In genomic region chrX:22090181-22090580, GRCh38 we compare ENCODE assay signal across 22 cellular contexts. TPM values are rescaled to one million over a fixed set of nuclear protein-coding genes. Genes with fewer than 3 reads are reported as not detected.
DNase-seq lines count a peak whose midpoint lies in the region; ATAC-seq and TF ChIP-seq lines count a peak whose summit lies in the region.
"Had no signal": no experiment of that assay in that cellular context is flagged by ENCODE, and none has a peak within 500 bp of the region (broad histone marks: within the 10 kb centered on the region; RNA-seq: fewer than 3 reads in every experiment).

No MANE protein-coding gene starts in this region.

- H3K27me3 ChIP-seq in ACC112 (ENCODE audit: insufficient read depth, low read length) (no peaks in the 10 kb centered on the region), BJ (ENCODE audit: control insufficient read depth, insufficient read depth, low read length) (no peaks in the 10 kb centered on the region)
- H3K27me3 ChIP-seq: upper lobe of left lung had no signal

- no peak overlapping the region for H3K27ac ChIP-seq in ACC112 (ENCODE audit: low read depth, low read length)
- H3K27ac ChIP-seq: dorsolateral prefrontal cortex, epithelial cell of prostate, prostate gland, upper lobe of left lung had no signal

- DNase-seq in BJ (ENCODE audit: low read depth) (peak; percentile 31), astrocyte of the hippocampus (ENCODE audit: low read depth, low spot score) (peak; percentile 24), fibroblast of the aortic adventitia (ENCODE audit: low read depth) (peak; percentile 76), NCI-H2196 (lab: John Stamatoyannopoulos, UW; ENCODE audit: unreplicated experiment) (no peak), LoVo (ENCODE audit: low spot score) (no peak)
- DNase-seq: activated CD4-positive, alpha-beta T cell treated with anti-CD3 and anti-CD28 coated beads for 4 hours; activated naive CD4-positive, alpha-beta T cell; dorsolateral prefrontal cortex; GOT3; KG1; NCI-H1930; NCI-H345; SHP77 treated with DMSO at 0.1 percent for 48 hours; small intestine; stimulated activated CD4-positive, alpha-beta T cell treated with anti-CD3 and anti-CD28 coated beads, Interleukin-4, amount 100 ng/mL, for 24 hours; T-cell; upper lobe of left lung had no signal

- H3K4me3 ChIP-seq in ACC112 (ENCODE audit: low read depth, low read length): no peak overlapping the region
- no peak overlapping the region for H3K4me3 ChIP-seq in BJ (ENCODE audit: low read depth, low read length)
- no peak overlapping the region for H3K4me3 ChIP-seq in fibroblast of the aortic adventitia (ENCODE audit: low read depth, low read length)
- H3K4me3 ChIP-seq: dorsolateral prefrontal cortex, prostate gland, upper lobe of left lung had no signal

- CTCF ChIA-PET in BJ (lab: Yijun Ruan, JAX): interaction anchor here (1.3 kb wide), 1 partner anchor 9 kb away, joined by 6 read pairs; no protein-coding TSS in a partner anchor

- H3K36me3 ChIP-seq in ACC112 (ENCODE audit: insufficient read depth, low read length): no peaks in the 10 kb centered on the region
- H3K36me3 ChIP-seq in BJ (ENCODE audit: control insufficient read depth, insufficient read depth, low read length): no peaks in the 10 kb centered on the region
- H3K36me3 ChIP-seq: prostate gland, upper lobe of left lung had no signal

- peak overlapping the region; percentile 38 for H2AFZ ChIP-seq in ACC112 (ENCODE audit: low read length, unreplicated experiment)

- no peak for TF ChIP-seq CTCF in BJ (IDR thresholded peaks at IDR 0.05; ENCODE audit: insufficient read depth, low read depth, low read length)
- no peak for TF ChIP-seq CTCF in fibroblast of the aortic adventitia (IDR thresholded peaks at IDR 0.05; ENCODE audit: insufficient read depth, low read length)

- ATAC-seq in HG02759 (IDR thresholded peaks at IDR 0.05; ENCODE audit: unreplicated experiment) (no peak), HG02610 (IDR thresholded peaks at IDR 0.05; ENCODE audit: unreplicated experiment) (no peak)
- ATAC-seq: T-cell had no signal

- peaks cover 15% of the 10 kb centered on the region for H3K4me1 ChIP-seq in ACC112 (ENCODE audit: control insufficient read depth, insufficient read depth, low read length, unreplicated experiment)
- H3K4me1 ChIP-seq: prostate gland, upper lobe of left lung had no signal

- no peaks in the 10 kb centered on the region for H3K79me2 ChIP-seq in ACC112 (ENCODE audit: control insufficient read depth, insufficient read depth, low read length, unreplicated experiment)

- POLR2A ChIA-PET in BJ (lab: Charles Lee): no interaction called here

RNA-seq across cellular contexts. Expression of gene PHEX, which starts 58.1 kb away (rescaled TPM):
- polyA plus RNA-seq in BJ (2011; rRNA removed): 0.10 and 0.17 TPM in 2 replicates
- polyA minus RNA-seq in BJ (2011; rRNA and poly(A)+ RNA removed): 0.62 TPM in 1 of 2 replicates, not detected in the other
- total RNA-seq in fibroblast of the aortic adventitia (ENCODE audit: low replicate concordance): 5.6 and 6.7 TPM in 2 replicates

Comparison
In these comparisons a context has a peak if more than half of its experiments do, and no peak if none do; other contexts are left out.
1. DNase-seq: peak in BJ (single experiment), astrocyte of the hippocampus (single experiment) and fibroblast of the aortic adventitia (single experiment); none in NCI-H2196 (single experiment) and LoVo (single experiment).